ENCODE assay signal across 17 cellular contexts in the genomic region with DNA sequence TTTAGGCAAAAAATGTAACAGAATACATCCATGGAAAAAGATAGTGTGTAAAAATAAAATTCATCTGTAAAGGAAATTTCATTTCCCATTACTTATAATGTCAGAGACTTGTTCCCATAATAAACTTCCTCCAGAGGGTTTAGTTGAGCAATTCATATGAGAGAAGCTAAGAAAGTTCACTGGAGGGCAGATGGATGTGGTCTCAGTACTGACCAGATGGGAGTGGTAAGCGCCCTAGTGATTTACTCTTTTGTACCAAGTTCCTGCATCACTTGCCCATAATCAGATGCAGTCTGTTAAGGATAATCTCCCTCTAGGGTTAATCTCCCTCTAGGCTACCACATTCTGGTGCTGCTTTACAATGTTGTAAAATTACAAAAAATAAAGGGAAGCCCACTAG.
DNase-seq lines count a peak whose midpoint lies in the region; ATAC-seq and TF ChIP-seq lines count a peak whose summit lies in the region.
"Had no signal": no experiment of that assay in that cellular context is flagged by ENCODE, and none has a peak within 500 bp of the region (broad histone marks: within the 10 kb centered on the region; RNA-seq: fewer than 3 reads in every experiment).

No MANE protein-coding gene starts in this region.

- H3K27me3 ChIP-seq in right cardiac atrium (ENCODE audit: control insufficient read depth, insufficient read depth): no peaks in the 10 kb centered on the region
- no peaks in the 10 kb centered on the region for H3K27me3 ChIP-seq in upper lobe of right lung
- H3K27me3 ChIP-seq in trophoblast cell (ENCODE audit: insufficient read depth, low read length): no peaks in the 10 kb centered on the region
- H3K27me3 ChIP-seq: ascending aorta had no signal

- H3K9ac ChIP-seq in trophoblast cell (ENCODE audit: low read length): no peak overlapping the region
- H3K9ac ChIP-seq: parathyroid adenoma had no signal

- H3K18ac ChIP-seq in trophoblast cell (ENCODE audit: low read length): no peak overlapping the region

- WGBS in right cardiac atrium: 94% methylated on average over 1 of the region's 1 CpG
- no CpG with 5 or more reads among the region's 1 CpG for WGBS in trophoblast cell (ENCODE audit: extremely low coverage, insufficient coverage, insufficient read length)

- H2AK5ac ChIP-seq in trophoblast cell (ENCODE audit: low read length): no peak overlapping the region

- no peak overlapping the region for H3K14ac ChIP-seq in trophoblast cell (ENCODE audit: low read length)

- H3K27ac ChIP-seq in right cardiac atrium (ENCODE audit: low read length): no peak overlapping the region
- H3K27ac ChIP-seq in upper lobe of right lung: no peak overlapping the region
- no peak overlapping the region for H3K27ac ChIP-seq in trophoblast cell (ENCODE audit: low read depth, low read length)
- H3K27ac ChIP-seq: ascending aorta, parathyroid adenoma had no signal

- ATAC-seq in Right ventricle myocardium inferior (peak; percentile 67), right cardiac atrium (no peak), upper lobe of right lung (peak; percentile 57)
- ATAC-seq: GM23338 had no signal

- H3K4me3 ChIP-seq in right cardiac atrium (ENCODE audit: low read length): no peak overlapping the region
- H3K4me3 ChIP-seq in upper lobe of right lung: no peak overlapping the region
- H3K4me3 ChIP-seq in trophoblast cell (ENCODE audit: low read depth, low read length): no peak overlapping the region
- H3K4me3 ChIP-seq: ascending aorta, GM23338 had no signal

- no peaks in the 10 kb centered on the region for H3K79me2 ChIP-seq in trophoblast cell (ENCODE audit: control insufficient read depth, insufficient read depth, low read length, poor library complexity)
- H3K79me2 ChIP-seq: parathyroid adenoma had no signal

- no peak overlapping the region for H2AFZ ChIP-seq in trophoblast cell (ENCODE audit: insufficient read depth, low read length, poor library complexity)
- H2AFZ ChIP-seq: GM23338, parathyroid adenoma had no signal

- H3K23ac ChIP-seq in trophoblast cell (ENCODE audit: low read length): no peak overlapping the region

- H3K9me3 ChIP-seq in right cardiac atrium (ENCODE audit: control insufficient read depth, low read length) (no peaks in the 10 kb centered on the region), upper lobe of right lung (no peaks in the 10 kb centered on the region), trophoblast cell (ENCODE audit: insufficient read depth, low read depth, low read length) (no peaks in the 10 kb centered on the region)
- H3K9me3 ChIP-seq: ascending aorta had no signal

- no peak overlapping the region for H3K4ac ChIP-seq in trophoblast cell (ENCODE audit: low read depth, low read length)

- no peak overlapping the region for H4K12ac ChIP-seq in trophoblast cell (ENCODE audit: low read depth, low read length)

- no peak overlapping the region for H4K91ac ChIP-seq in trophoblast cell (ENCODE audit: low read depth, low read length)

- no peak overlapping the region for H2BK5ac ChIP-seq in trophoblast cell (ENCODE audit: low read depth, low read length, poor library complexity)

- no peak for DNase-seq in Right ventricle myocardium inferior (ENCODE audit: missing footprints)
- no peak for DNase-seq in right cardiac atrium
- peak; percentile 77 for DNase-seq in NCI-H82 treated with DMSO at 0.1 percent for 48 hours (lab: John Stamatoyannopoulos, UW; ENCODE audit: unreplicated experiment)
- peak; percentile 23 for DNase-seq in fibroblast of peridontal ligament (ENCODE audit: extremely low read depth)
- no peak for DNase-seq in upper lobe of right lung
- no peak for DNase-seq in ecto neural progenitor cell (ENCODE audit: low spot score)
- DNase-seq in stimulated activated CD4-positive, alpha-beta T cell treated with anti-CD3 and anti-CD28 coated beads, Interleukin-1b, Interleukin-23, amount 100 ng/mL, for 48 hours: no peak
- no peak for DNase-seq in trophoblast cell
- DNase-seq: activated gamma-delta T cell treated with Interleukin-2 at 50 U/mL for 16 hours; endodermal cell; NCI-H2081 treated with DMSO at 0.1 percent for 48 hours; NCI-H69; RPMI8226; stimulated activated naive CD4-positive, alpha-beta T cell treated with Interleukin-2 at 50 U/mL for 16 hours had no signal

- H3K79me1 ChIP-seq in trophoblast cell (ENCODE audit: low read length): no peaks in the 10 kb centered on the region

- no peaks in the 10 kb centered on the region for H3K4me1 ChIP-seq in right cardiac atrium (ENCODE audit: control insufficient read depth, insufficient read depth, low read length)
- H3K4me1 ChIP-seq in upper lobe of right lung: no peaks in the 10 kb centered on the region
- H3K4me1 ChIP-seq in trophoblast cell (ENCODE audit: control insufficient read depth in 1 of 2, insufficient read depth in 2 of 2, low read length in 2 of 2): no peaks in the 10 kb centered on the region
- H3K4me1 ChIP-seq: ascending aorta, parathyroid adenoma had no signal

- H3K36me3 ChIP-seq in upper lobe of right lung (peaks cover 28% of the 10 kb centered on the region), trophoblast cell (ENCODE audit: control insufficient read depth in 1 of 2, insufficient read depth in 2 of 2, low read length in 2 of 2) (peaks cover 2 to 3% of the 10 kb centered on the region in 2 experiments)

- no peak for TF ChIP-seq CTCF in upper lobe of right lung (IDR thresholded peaks at IDR 0.05)

- H3K4me2 ChIP-seq in trophoblast cell (ENCODE audit: low read length): no peak overlapping the region
- H3K4me2 ChIP-seq: GM23338 had no signal

- H2BK120ac ChIP-seq in trophoblast cell (ENCODE audit: insufficient read depth, low read length, poor library complexity): no peak overlapping the region

- intact Hi-C loops in Right ventricle myocardium inferior (cut with DNase I): no loop called here
- intact Hi-C loops in right cardiac atrium (cut with DNase I): no loop called here
- intact Hi-C loops in upper lobe of right lung (cut with DNase I): no loop called here

- H4K8ac ChIP-seq in trophoblast cell (ENCODE audit: low read depth, low read length): no peak overlapping the region

- no peak overlapping the region for H2BK12ac ChIP-seq in trophoblast cell (ENCODE audit: low read length)

Comparison
In these comparisons a context has a peak if more than half of its experiments do, and no peak if none do; other contexts are left out.
1. ATAC-seq: peak in Right ventricle myocardium inferior (single experiment) and upper lobe of right lung (single experiment); none in right cardiac atrium (0 of 2).
2. DNase-seq: peak in NCI-H82 treated with DMSO at 0.1 percent for 48 hours (single experiment) and fibroblast of peridontal ligament (single experiment); none in Right ventricle myocardium inferior (single experiment), right cardiac atrium (0 of 3), upper lobe of right lung (single experiment), ecto neural progenitor cell (single experiment), stimulated activated CD4-positive, alpha-beta T cell treated with anti-CD3 and anti-CD28 coated beads, Interleukin-1b, Interleukin-23, amount 100 ng/mL, for 48 hours (single experiment) and trophoblast cell (0 of 2).